1 cellular context compared by ENCODE assay signal in genomic region chr17:17836250-17836817, GRCh38.
TF ChIP-seq lines count a peak whose summit lies in the region.

No MANE protein-coding gene starts in this region.

TF ChIP-seq in HepG2, 621 proteins besides CTCF, POLR2A, EP300 and RAD21 (continued from another document and continues in another):
- TF ChIP-seq ZNF614 (CRISPR knock-in tag; IDR thresholded peaks at IDR 0.05; ENCODE audit: borderline replicate concordance) (peak; percentile 48; the same call in 1 of the 2 replicates), ZNF572 (CRISPR knock-in tag; IDR thresholded peaks at IDR 0.05) (0 out of 2 replicates have a peak, but pooled peaks have one; percentile 12), RNF219 (CRISPR knock-in tag; IDR thresholded peaks at IDR 0.05) (peak; percentile 54; the same call in 1 of the 2 replicates), SP5 (CRISPR knock-in tag; IDR thresholded peaks at IDR 0.05; ENCODE audit: borderline replicate concordance, low read depth) (peak; percentile 48; the same call in 1 of the 2 replicates), MEF2D (CRISPR knock-in tag; IDR thresholded peaks at IDR 0.05) (peak; percentile 88; the same call in 1 of the 2 replicates), TFDP1 (CRISPR knock-in tag; IDR thresholded peaks at IDR 0.05; ENCODE audit: borderline replicate concordance) (no peak), ZHX1 (CRISPR knock-in tag; IDR thresholded peaks at IDR 0.05; ENCODE audit: low read depth) (peak; percentile 61; the same call in 1 of the 2 replicates), POGK (CRISPR knock-in tag; conservative IDR thresholded peaks at IDR 0.05) (peak; percentile 85), TFAP4 (IDR thresholded peaks at IDR 0.05; ENCODE audit: borderline replicate concordance, low read depth) (peak; percentile 67; the same call in 1 of the 2 replicates), AGO1 (IDR thresholded peaks at IDR 0.05; ENCODE audit: low read depth, low read length, poor library complexity, severe bottlenecking) (peak; percentile 28), ZNF687 (CRISPR knock-in tag; IDR thresholded peaks at IDR 0.05) (peak; percentile 99), ZNF790 (CRISPR knock-in tag; IDR thresholded peaks at IDR 0.05; ENCODE audit: borderline replicate concordance) (peak; percentile 95; the same call in 1 of the 2 replicates), REXO4 (CRISPR knock-in tag; IDR thresholded peaks at IDR 0.05; ENCODE audit: borderline replicate concordance) (0 out of 2 replicates have a peak, but pooled peaks have one; percentile 45), MXD4 (CRISPR knock-in tag; IDR thresholded peaks at IDR 0.05) (peak; percentile 87), YEATS2 (CRISPR knock-in tag; IDR thresholded peaks at IDR 0.05; ENCODE audit: borderline replicate concordance) (peak; percentile 54), FUBP1 (CRISPR knock-in tag; IDR thresholded peaks at IDR 0.05; ENCODE audit: borderline replicate concordance) (no peak), FOXJ3 (CRISPR knock-in tag; IDR thresholded peaks at IDR 0.05; ENCODE audit: borderline replicate concordance) (peak; percentile 63; the same call in 1 of the 2 replicates), ZNF563 (CRISPR knock-in tag; IDR thresholded peaks at IDR 0.05) (peak; percentile 66; the same call in 1 of the 2 replicates), ZNF281 (CRISPR knock-in tag; IDR thresholded peaks at IDR 0.05; ENCODE audit: borderline replicate concordance) (peak; percentile 84; the same call in 1 of the 2 replicates), HBP1 (CRISPR knock-in tag; IDR thresholded peaks at IDR 0.05; ENCODE audit: low read depth) (peak; percentile 61; the same call in 1 of the 2 replicates), ZBTB43 (CRISPR knock-in tag; conservative IDR thresholded peaks at IDR 0.05) (peak; percentile 71), CBFB (CRISPR knock-in tag; IDR thresholded peaks at IDR 0.05) (peak; percentile 84), ZNF781 (CRISPR knock-in tag; IDR thresholded peaks at IDR 0.05; ENCODE audit: borderline replicate concordance, not compliant biosample characterization) (no peak), THAP9 (CRISPR knock-in tag; IDR thresholded peaks at IDR 0.05; ENCODE audit: borderline replicate concordance) (no peak)
